Comparison of ENCODE assay signal across 1 cellular context in genomic region chr2:207807516-207807915, GRCh38.
TF ChIP-seq lines count a peak whose summit lies in the region.

No MANE protein-coding gene starts in this region.

TF ChIP-seq in GM23338, 12 proteins besides CTCF, POLR2A, EP300 and RAD21 (continued from another document):
- TF ChIP-seq, protein P1, sequence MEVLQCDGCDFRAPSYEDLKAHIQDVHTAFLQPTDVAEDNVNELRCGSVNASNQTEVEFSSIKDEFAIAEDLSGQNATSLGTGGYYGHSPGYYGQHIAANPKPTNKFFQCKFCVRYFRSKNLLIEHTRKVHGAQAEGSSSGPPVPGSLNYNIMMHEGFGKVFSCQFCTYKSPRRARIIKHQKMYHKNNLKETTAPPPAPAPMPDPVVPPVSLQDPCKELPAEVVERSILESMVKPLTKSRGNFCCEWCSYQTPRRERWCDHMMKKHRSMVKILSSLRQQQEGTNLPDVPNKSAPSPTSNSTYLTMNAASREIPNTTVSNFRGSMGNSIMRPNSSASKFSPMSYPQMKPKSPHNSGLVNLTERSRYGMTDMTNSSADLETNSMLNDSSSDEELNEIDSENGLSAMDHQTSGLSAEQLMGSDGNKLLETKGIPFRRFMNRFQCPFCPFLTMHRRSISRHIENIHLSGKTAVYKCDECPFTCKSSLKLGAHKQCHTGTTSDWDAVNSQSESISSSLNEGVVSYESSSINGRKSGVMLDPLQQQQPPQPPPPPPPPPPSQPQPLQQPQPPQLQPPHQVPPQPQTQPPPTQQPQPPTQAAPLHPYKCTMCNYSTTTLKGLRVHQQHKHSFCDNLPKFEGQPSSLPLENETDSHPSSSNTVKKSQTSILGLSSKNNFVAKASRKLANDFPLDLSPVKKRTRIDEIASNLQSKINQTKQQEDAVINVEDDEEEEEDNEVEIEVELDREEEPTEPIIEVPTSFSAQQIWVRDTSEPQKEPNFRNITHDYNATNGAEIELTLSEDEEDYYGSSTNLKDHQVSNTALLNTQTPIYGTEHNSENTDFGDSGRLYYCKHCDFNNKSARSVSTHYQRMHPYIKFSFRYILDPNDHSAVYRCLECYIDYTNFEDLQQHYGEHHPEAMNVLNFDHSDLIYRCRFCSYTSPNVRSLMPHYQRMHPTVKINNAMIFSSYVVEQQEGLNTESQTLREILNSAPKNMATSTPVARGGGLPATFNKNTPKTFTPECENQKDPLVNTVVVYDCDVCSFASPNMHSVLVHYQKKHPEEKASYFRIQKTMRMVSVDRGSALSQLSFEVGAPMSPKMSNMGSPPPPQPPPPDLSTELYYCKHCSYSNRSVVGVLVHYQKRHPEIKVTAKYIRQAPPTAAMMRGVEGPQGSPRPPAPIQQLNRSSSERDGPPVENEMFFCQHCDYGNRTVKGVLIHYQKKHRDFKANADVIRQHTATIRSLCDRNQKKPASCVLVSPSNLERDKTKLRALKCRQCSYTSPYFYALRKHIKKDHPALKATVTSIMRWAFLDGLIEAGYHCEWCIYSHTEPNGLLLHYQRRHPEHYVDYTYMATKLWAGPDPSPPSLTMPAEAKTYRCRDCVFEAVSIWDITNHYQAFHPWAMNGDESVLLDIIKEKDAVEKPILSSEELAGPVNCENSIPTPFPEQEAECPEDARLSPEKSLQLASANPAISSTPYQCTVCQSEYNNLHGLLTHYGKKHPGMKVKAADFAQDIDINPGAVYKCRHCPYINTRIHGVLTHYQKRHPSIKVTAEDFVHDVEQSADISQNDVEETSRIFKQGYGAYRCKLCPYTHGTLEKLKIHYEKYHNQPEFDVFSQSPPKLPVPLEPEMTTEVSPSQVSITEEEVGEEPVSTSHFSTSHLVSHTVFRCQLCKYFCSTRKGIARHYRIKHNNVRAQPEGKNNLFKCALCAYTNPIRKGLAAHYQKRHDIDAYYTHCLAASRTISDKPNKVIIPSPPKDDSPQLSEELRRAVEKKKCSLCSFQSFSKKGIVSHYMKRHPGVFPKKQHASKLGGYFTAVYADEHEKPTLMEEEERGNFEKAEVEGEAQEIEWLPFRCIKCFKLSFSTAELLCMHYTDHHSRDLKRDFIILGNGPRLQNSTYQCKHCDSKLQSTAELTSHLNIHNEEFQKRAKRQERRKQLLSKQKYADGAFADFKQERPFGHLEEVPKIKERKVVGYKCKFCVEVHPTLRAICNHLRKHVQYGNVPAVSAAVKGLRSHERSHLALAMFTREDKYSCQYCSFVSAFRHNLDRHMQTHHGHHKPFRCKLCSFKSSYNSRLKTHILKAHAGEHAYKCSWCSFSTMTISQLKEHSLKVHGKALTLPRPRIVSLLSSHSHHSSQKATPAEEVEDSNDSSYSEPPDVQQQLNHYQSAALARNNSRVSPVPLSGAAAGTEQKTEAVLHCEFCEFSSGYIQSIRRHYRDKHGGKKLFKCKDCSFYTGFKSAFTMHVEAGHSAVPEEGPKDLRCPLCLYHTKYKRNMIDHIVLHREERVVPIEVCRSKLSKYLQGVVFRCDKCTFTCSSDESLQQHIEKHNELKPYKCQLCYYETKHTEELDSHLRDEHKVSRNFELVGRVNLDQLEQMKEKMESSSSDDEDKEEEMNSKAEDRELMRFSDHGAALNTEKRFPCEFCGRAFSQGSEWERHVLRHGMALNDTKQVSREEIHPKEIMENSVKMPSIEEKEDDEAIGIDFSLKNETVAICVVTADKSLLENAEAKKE (CRISPR knock-in tag; IDR thresholded peaks at IDR 0.05), result no peak
- TF ChIP-seq JUNB (IDR thresholded peaks at IDR 0.05; ENCODE audit: unreplicated experiment), result no peak
